ENCODE assay signal across 8 cellular contexts in genomic region chr9:75186767-75187380, GRCh38.
DNase-seq lines count a peak whose midpoint lies in the region; ATAC-seq and TF ChIP-seq lines count a peak whose summit lies in the region.

No MANE protein-coding gene starts in this region.

- ATAC-seq in HG03432 (IDR thresholded peaks at IDR 0.05; ENCODE audit: unreplicated experiment): no peak

- DNase-seq in AG10803 (ENCODE audit: low read depth) (peak; percentile 14), GM20000 (ENCODE audit: low spot score) (peak; percentile 22), WERI-Rb-1 (no peak), kidney tubule cell (ENCODE audit: low spot score) (peak; percentile 26), NCI-H1436 treated with DMSO at 0.1 percent for 48 hours (lab: John Stamatoyannopoulos, UW) (no peak), amniotic stem cell (lab: John Stamatoyannopoulos, UW) (no peak)
- DNase-seq in activated effector memory CD4-positive, alpha-beta T cell treated with anti-CD3 and anti-CD28 coated beads, Interleukin-2, amount 50 U/mL, for 16 hours: no peak

- no peaks in the 10 kb centered on the region for H3K36me3 ChIP-seq in WERI-Rb-1

- no peaks in the 10 kb centered on the region for H3K27me3 ChIP-seq in WERI-Rb-1 (ENCODE audit: insufficient read depth, low read depth, severe bottlenecking)

- no peaks in the 10 kb centered on the region for H3K9me3 ChIP-seq in WERI-Rb-1 (ENCODE audit: severe bottlenecking)

- H3K4me3 ChIP-seq in AG10803 (ENCODE audit: low read length) (no peak overlapping the region), WERI-Rb-1 (ENCODE audit: low read depth, low read length) (no peak overlapping the region)

- peak; percentile 89 for TF ChIP-seq CTCF in AG10803 (conservative IDR thresholded peaks at IDR 0.05; ENCODE audit: low read length)
- peak; percentile 57 for TF ChIP-seq CTCF in GM20000 (IDR thresholded peaks at IDR 0.05; ENCODE audit: extremely low read depth, missing control alignments)
- TF ChIP-seq CTCF in WERI-Rb-1 (IDR thresholded peaks at IDR 0.05; ENCODE audit: low read depth, low read length): peak; percentile 39; the same call in 1 of the 2 replicates

- no peak overlapping the region for H3K27ac ChIP-seq in WERI-Rb-1

Comparison
In these comparisons a context has a peak if more than half of its experiments do, and no peak if none do; other contexts are left out.
1. DNase-seq: peak in AG10803 (single experiment), GM20000 (single experiment) and kidney tubule cell (single experiment); none in WERI-Rb-1 (single experiment), activated effector memory CD4-positive, alpha-beta T cell treated with anti-CD3 and anti-CD28 coated beads, Interleukin-2, amount 50 U/mL, for 16 hours (single experiment), NCI-H1436 treated with DMSO at 0.1 percent for 48 hours (single experiment) and amniotic stem cell (single experiment).
2. CTCF ChIP-seq: peak in every context shown above with its lines; median percentile 89 in AG10803; 57 in GM20000; 39 in WERI-Rb-1.